8 cellular contexts compared by ENCODE assay signal in genomic region chr2:237700583-237701032, GRCh38.
A peak's percentile ranks its signal among the peaks of the same experiment; 100 is the strongest.
DNase-seq lines count a peak whose midpoint lies in the region; ATAC-seq and TF ChIP-seq lines count a peak whose summit lies in the region.

No MANE protein-coding gene starts in this region.

- TF ChIP-seq CTCF in coronary artery (IDR thresholded peaks at IDR 0.05): no peak
- no peak for TF ChIP-seq CTCF in natural killer cell (IDR thresholded peaks at IDR 0.05)

- in situ Hi-C loops in KBM-7 (cut with MboI; ENCODE audit: low pct_unique_long_range_greater_than_20kb, low sequenced_read_pairs) (no loop called here), ACHN (cut with HindIII; ENCODE audit: low pct_ligation_motif_present, low pct_unique_long_range_greater_than_20kb, low sequenced_read_pairs) (no loop called here)

- peak overlapping the region; percentile 82 to 90 for H3K27ac ChIP-seq in coronary artery

- POLR2A ChIA-PET in activated CD4-positive, alpha-beta T cell treated with anti-CD3 and anti-CD28 coated beads for 36 hours (lab: Charles Lee): interaction anchor here (0.7 to 1.9 kb wide), 6 partner anchors 8 to 227 kb away, joined by 3 to 12 read pairs (median 4); no protein-coding TSS in a partner anchor

- H3K9me3 Mint-ChIP-seq in activated CD4-positive, alpha-beta T cell treated with anti-CD3 and anti-CD28 coated beads for 36 hours (ENCODE audit: low read depth): no peaks in the 10 kb centered on the region
- no peaks in the 10 kb centered on the region for H3K9me3 Mint-ChIP-seq in natural killer cell
- no peaks in the 10 kb centered on the region for H3K9me3 Mint-ChIP-seq in stimulated activated naive CD8-positive, alpha-beta T cell treated with anti-CD3 and anti-CD28 coated beads, Interleukin-15, amount 100 ng/mL, for 72 hours

- intact Hi-C loops in activated CD4-positive, alpha-beta T cell treated with anti-CD3 and anti-CD28 coated beads for 36 hours (cut with DNase I, micrococcal nuclease): loop anchor here in 1 of 2 experiments (2.0 to 5.0 kb wide), 2 partner anchors 30 to 297 kb away; no protein-coding TSS in a partner anchor
- intact Hi-C loops in natural killer cell (cut with micrococcal nuclease): no loop called here

- H3K27ac Mint-ChIP-seq in activated CD4-positive, alpha-beta T cell treated with anti-CD3 and anti-CD28 coated beads for 36 hours: peak overlapping the region; percentile 95
- H3K27ac Mint-ChIP-seq in natural killer cell: peak overlapping the region; percentile 86 to 99
- H3K27ac Mint-ChIP-seq in stimulated activated naive CD8-positive, alpha-beta T cell treated with anti-CD3 and anti-CD28 coated beads, Interleukin-15, amount 100 ng/mL, for 72 hours: peak overlapping the region; percentile 91 to 92

- DNase-seq in ELR (ENCODE audit: low read depth) (peak; percentile 75), KBM-7 (peak; percentile 73), coronary artery (ENCODE audit: low spot score) (peak; percentile 84), natural killer cell (peak; percentile 59), ACHN (no peak)
- DNase-seq in activated CD4-positive, alpha-beta T cell treated with anti-CD3 and anti-CD28 coated beads for 36 hours: peak; percentile 90
- DNase-seq in stimulated activated naive CD8-positive, alpha-beta T cell treated with anti-CD3 and anti-CD28 coated beads, Interleukin-15, amount 100 ng/mL, for 72 hours: peak; percentile 57 to 76

- peak; percentile 63 for ATAC-seq in activated CD4-positive, alpha-beta T cell treated with anti-CD3 and anti-CD28 coated beads for 36 hours
- ATAC-seq in natural killer cell (peak; percentile 63 to 74 (median 71)), HG02884 (IDR thresholded peaks at IDR 0.05; ENCODE audit: unreplicated experiment) (no peak)
- peak; percentile 77 for ATAC-seq in stimulated activated naive CD8-positive, alpha-beta T cell treated with anti-CD3 and anti-CD28 coated beads, Interleukin-15, amount 100 ng/mL, for 72 hours

- H3K4me1 Mint-ChIP-seq in activated CD4-positive, alpha-beta T cell treated with anti-CD3 and anti-CD28 coated beads for 36 hours: peaks cover 97% of the 10 kb centered on the region
- H3K4me1 Mint-ChIP-seq in natural killer cell: peaks cover 85 to 95% of the 10 kb centered on the region in 2 donors
- H3K4me1 Mint-ChIP-seq in stimulated activated naive CD8-positive, alpha-beta T cell treated with anti-CD3 and anti-CD28 coated beads, Interleukin-15, amount 100 ng/mL, for 72 hours: peaks cover 100% of the 10 kb centered on the region

- CTCF ChIA-PET in activated CD4-positive, alpha-beta T cell treated with anti-CD3 and anti-CD28 coated beads for 36 hours (lab: Charles Lee): interaction anchor here (1.1 to 2.1 kb wide), 4 partner anchors 10 to 28 kb away, joined by 3 to 19 read pairs (median 6); no protein-coding TSS in a partner anchor

- H3K4me3 Mint-ChIP-seq in activated CD4-positive, alpha-beta T cell treated with anti-CD3 and anti-CD28 coated beads for 36 hours: peak overlapping the region; percentile 70
- peak overlapping the region; percentile 56 for H3K4me3 Mint-ChIP-seq in natural killer cell
- H3K4me3 Mint-ChIP-seq in stimulated activated naive CD8-positive, alpha-beta T cell treated with anti-CD3 and anti-CD28 coated beads, Interleukin-15, amount 100 ng/mL, for 72 hours: peak overlapping the region; percentile 80 to 81

- H3K27me3 Mint-ChIP-seq in activated CD4-positive, alpha-beta T cell treated with anti-CD3 and anti-CD28 coated beads for 36 hours: no peaks in the 10 kb centered on the region
- no peaks in the 10 kb centered on the region for H3K27me3 Mint-ChIP-seq in natural killer cell (ENCODE audit: low read depth in 2 of 2)
- H3K27me3 Mint-ChIP-seq in stimulated activated naive CD8-positive, alpha-beta T cell treated with anti-CD3 and anti-CD28 coated beads, Interleukin-15, amount 100 ng/mL, for 72 hours: no peaks in the 10 kb centered on the region

- H3K36me3 Mint-ChIP-seq in activated CD4-positive, alpha-beta T cell treated with anti-CD3 and anti-CD28 coated beads for 36 hours (ENCODE audit: low read depth): peaks cover 37% of the 10 kb centered on the region
- H3K36me3 Mint-ChIP-seq in natural killer cell: no peaks in the 10 kb centered on the region

- H3K4me3 ChIP-seq in coronary artery: peak overlapping the region; percentile 23
